10 cellular contexts compared by ENCODE assay signal in the genomic region with DNA sequence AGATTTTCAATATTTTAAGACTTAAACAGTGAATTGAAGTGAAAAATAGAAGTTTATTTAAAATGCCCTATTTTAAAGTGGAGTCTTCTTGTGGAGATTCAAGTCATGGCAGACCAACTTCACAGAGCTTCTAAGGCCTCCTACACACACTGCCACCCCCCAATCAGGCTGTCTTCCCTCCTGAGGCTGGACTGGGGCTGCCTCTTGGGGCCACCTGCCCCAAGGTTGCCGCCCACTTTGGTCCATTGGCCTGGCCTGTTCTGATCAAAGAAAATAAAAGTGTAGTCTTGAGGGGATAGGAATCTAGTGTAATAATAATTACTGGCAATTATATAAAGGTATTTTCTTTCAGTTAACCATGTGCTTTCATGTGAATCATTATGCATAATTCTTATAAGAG. TPM values are rescaled to one million over a fixed set of nuclear protein-coding genes. Genes with fewer than 3 reads are reported as not detected.
DNase-seq lines count a peak whose midpoint lies in the region; ATAC-seq, FAIRE-seq and TF ChIP-seq lines count a peak whose summit lies in the region.
"Had no signal": no experiment of that assay in that cellular context is flagged by ENCODE, and none has a peak within 500 bp of the region (broad histone marks: within the 10 kb centered on the region; RNA-seq: fewer than 3 reads in every experiment).

No MANE protein-coding gene starts in this region.

- peak overlapping the region in 3 of 11 experiments; percentile 91 to 93 (median 92); a peak in 3 of 22 replicates for H3K27ac ChIP-seq in BLaER1 treated with 17β-estradiol and CSF1 and Interleukin-3, amounts not matched to agents 10 nM and 100 nM
- H3K27ac ChIP-seq in KMS-11, result no peak overlapping the region
- H3K27ac ChIP-seq in ectodermal cell (ENCODE audit: insufficient read depth, low read depth, low read length, poor library complexity, severe bottlenecking), result no peak overlapping the region

- no peaks in the 10 kb centered on the region for H3K27me3 ChIP-seq in BLaER1 treated with 17β-estradiol and CSF1 and Interleukin-3, amounts not matched to agents 10 nM and 100 nM
- no peaks in the 10 kb centered on the region for H3K27me3 ChIP-seq in KMS-11 (ENCODE audit: insufficient read depth, low read depth)
- H3K27me3 ChIP-seq in ectodermal cell (ENCODE audit: control insufficient read depth, insufficient read depth, low read length, poor library complexity, severe bottlenecking), result no peaks in the 10 kb centered on the region
- H3K27me3 ChIP-seq in neuron (ENCODE audit: insufficient read depth, low read length), result no peaks in the 10 kb centered on the region

- H3K4me1 ChIP-seq in BLaER1 treated with 17β-estradiol and CSF1 and Interleukin-3, amounts not matched to agents 10 nM and 100 nM, result peaks cover 27 to 52% (median 35%) of the 10 kb centered on the region in 10 experiments
- H3K4me1 ChIP-seq in KMS-11 (ENCODE audit: low read depth, poor library complexity, severe bottlenecking) (peaks cover 31% of the 10 kb centered on the region), ectodermal cell (ENCODE audit: control insufficient read depth, insufficient read depth, low read length) (no peaks in the 10 kb centered on the region), neuron (ENCODE audit: insufficient read depth, low read length) (peaks cover 29% of the 10 kb centered on the region)

- POLR2A ChIA-PET in WTC11 (lab: Charles Lee), result no interaction called here

- peak overlapping the region; percentile 89 to 98 (median 97); a peak in 18 of 20 replicates for H3K4me3 ChIP-seq in BLaER1 treated with 17β-estradiol and CSF1 and Interleukin-3, amounts not matched to agents 10 nM and 100 nM
- H3K4me3 ChIP-seq in KMS-11 (IDR thresholded peaks at IDR 0.05; ENCODE audit: insufficient read depth, low read depth, low read length), result no peak overlapping the region
- peak overlapping the region; percentile 88 for H3K4me3 ChIP-seq in ectodermal cell (ENCODE audit: insufficient read depth, low read depth, low read length)
- peak overlapping the region; percentile 83 for H3K4me3 ChIP-seq in neuron (ENCODE audit: low read length)

- CTCF ChIA-PET in WTC11 (lab: Charles Lee), result no interaction called here

- no peak overlapping the region for H2AFZ ChIP-seq in KMS-11 (ENCODE audit: low read depth)
- no peak overlapping the region for H2AFZ ChIP-seq in neuron (ENCODE audit: low read depth, low read length)

- peak overlapping the region; percentile 91 to 96 (median 94); a peak in 21 of 22 replicates for H3K9ac ChIP-seq in BLaER1 treated with 17β-estradiol and CSF1 and Interleukin-3, amounts not matched to agents 10 nM and 100 nM
- peak overlapping the region; percentile 88; the same call in 1 of the 2 replicates for H3K9ac ChIP-seq in KMS-11

- ATAC-seq in WTC11, result no peak
- no peak for ATAC-seq in natural killer cell treated with Interleukin-12 subunit alpha and Interleukin-12 subunit beta and Interleukin-15 and Interleukin-18, amount 100 ng/mL, for 72 hours
- no peak for ATAC-seq in HG03571 (IDR thresholded peaks at IDR 0.05; ENCODE audit: unreplicated experiment)

- peaks cover 9 to 53% (median 39%) of the 10 kb centered on the region in 11 experiments; a peak in 18 of 22 replicates for H4K20me1 ChIP-seq in BLaER1 treated with 17β-estradiol and CSF1 and Interleukin-3, amounts not matched to agents 10 nM and 100 nM
- H4K20me1 ChIP-seq in KMS-11 (ENCODE audit: insufficient read depth), result no peaks in the 10 kb centered on the region

- H3K4me2 ChIP-seq in BLaER1 treated with 17β-estradiol and CSF1 and Interleukin-3, amounts not matched to agents 10 nM and 100 nM, result peak overlapping the region; percentile 75 to 96 (median 90)
- H3K4me2 ChIP-seq in KMS-11, result peak overlapping the region; percentile 67

- H3K79me2 ChIP-seq in KMS-11 (ENCODE audit: insufficient read depth, low read depth), result peaks cover 61% of the 10 kb centered on the region

- H3K4me1 Mint-ChIP-seq in WTC11, result peaks cover 14% of the 10 kb centered on the region
- H3K4me1 Mint-ChIP-seq in natural killer cell treated with Interleukin-12 subunit alpha and Interleukin-12 subunit beta and Interleukin-15 and Interleukin-18, amount 100 ng/mL, for 72 hours (ENCODE audit: low read depth in 2 of 2), result peaks cover 27 to 32% of the 10 kb centered on the region in 2 donors

- no peak for FAIRE-seq in HTR-8/SVneo (lab: Jason Lieb, UNC)

- DNase-seq in WTC11 (ENCODE audit: low spot score), result no peak
- DNase-seq in natural killer cell treated with Interleukin-12 subunit alpha and Interleukin-12 subunit beta and Interleukin-15 and Interleukin-18, amount 100 ng/mL, for 72 hours (ENCODE audit: low spot score), result no peak
- no peak for DNase-seq in HTR-8/SVneo (ENCODE audit: insufficient read length, low spot score)
- DNase-seq: NCI-H1092 treated with DMSO at 0.1 percent for 48 hours had no signal

- H3K27me3 Mint-ChIP-seq in WTC11 (ENCODE audit: low read depth), result no peaks in the 10 kb centered on the region
- no peaks in the 10 kb centered on the region for H3K27me3 Mint-ChIP-seq in natural killer cell treated with Interleukin-12 subunit alpha and Interleukin-12 subunit beta and Interleukin-15 and Interleukin-18, amount 100 ng/mL, for 72 hours
- H3K27me3 Mint-ChIP-seq: activated CD4-positive, alpha-beta T cell treated with anti-CD3 and anti-CD28 coated beads, Interleukin-2, amount 10 ng/mL, durations not matched to agents 7 days and 5 days had no signal

- no peaks in the 10 kb centered on the region for H3K9me3 Mint-ChIP-seq in WTC11
- H3K9me3 Mint-ChIP-seq in natural killer cell treated with Interleukin-12 subunit alpha and Interleukin-12 subunit beta and Interleukin-15 and Interleukin-18, amount 100 ng/mL, for 72 hours, result no peaks in the 10 kb centered on the region
- H3K9me3 Mint-ChIP-seq: activated CD4-positive, alpha-beta T cell treated with anti-CD3 and anti-CD28 coated beads, Interleukin-2, amount 10 ng/mL, durations not matched to agents 7 days and 5 days had no signal

- no peak overlapping the region for H3K4me3 Mint-ChIP-seq in WTC11
- H3K4me3 Mint-ChIP-seq in natural killer cell treated with Interleukin-12 subunit alpha and Interleukin-12 subunit beta and Interleukin-15 and Interleukin-18, amount 100 ng/mL, for 72 hours, result no peak overlapping the region
- H3K4me3 Mint-ChIP-seq: activated CD4-positive, alpha-beta T cell treated with anti-CD3 and anti-CD28 coated beads, Interleukin-2, amount 10 ng/mL, durations not matched to agents 7 days and 5 days had no signal

- TF ChIP-seq CTCF in KMS-11 (conservative IDR thresholded peaks at IDR 0.05; ENCODE audit: low read depth, low read length), result no peak
- TF ChIP-seq CTCF in WTC11 (IDR thresholded peaks at IDR 0.05), result no peak

- no peaks in the 10 kb centered on the region for H3K9me3 ChIP-seq in BLaER1 treated with 17β-estradiol and CSF1 and Interleukin-3, amounts not matched to agents 10 nM and 100 nM (replicated peaks in 1 of 11)
- H3K9me3 ChIP-seq in ectodermal cell (ENCODE audit: control insufficient read depth, low read length), result no peaks in the 10 kb centered on the region
- no peaks in the 10 kb centered on the region for H3K9me3 ChIP-seq in neuron (ENCODE audit: low read length)

- H3K27ac Mint-ChIP-seq in WTC11, result no peak overlapping the region
- H3K27ac Mint-ChIP-seq in natural killer cell treated with Interleukin-12 subunit alpha and Interleukin-12 subunit beta and Interleukin-15 and Interleukin-18, amount 100 ng/mL, for 72 hours, result no peak overlapping the region
- H3K27ac Mint-ChIP-seq: activated CD4-positive, alpha-beta T cell treated with anti-CD3 and anti-CD28 coated beads, Interleukin-2, amount 10 ng/mL, durations not matched to agents 7 days and 5 days had no signal

- 86 to 100% methylated on average over 1 of the region's 1 CpG for WGBS in ectodermal cell, 2 experiments

- H3K36me3 ChIP-seq in BLaER1 treated with 17β-estradiol and CSF1 and Interleukin-3, amounts not matched to agents 10 nM and 100 nM, result peaks cover 15 to 35% (median 21%) of the 10 kb centered on the region in 11 experiments
- no peaks in the 10 kb centered on the region for H3K36me3 ChIP-seq in KMS-11 (ENCODE audit: insufficient read depth)
- peaks cover 9% of the 10 kb centered on the region for H3K36me3 ChIP-seq in ectodermal cell (ENCODE audit: control insufficient read depth, insufficient read depth, low read length)
- peaks cover 12% of the 10 kb centered on the region for H3K36me3 ChIP-seq in neuron (ENCODE audit: insufficient read depth, low read length)

- peaks cover 1% of the 10 kb centered on the region; the same call in 1 of the 2 replicates for H3K36me3 Mint-ChIP-seq in WTC11
- peaks cover 13% of the 10 kb centered on the region for H3K36me3 Mint-ChIP-seq in natural killer cell treated with Interleukin-12 subunit alpha and Interleukin-12 subunit beta and Interleukin-15 and Interleukin-18, amount 100 ng/mL, for 72 hours

TF ChIP-seq in WTC11, 78 proteins besides CTCF, POLR2A, EP300 and RAD21 (continues in another document):
- TF ChIP-seq GTF2I (CRISPR knock-in tag; conservative IDR thresholded peaks at IDR 0.05) (no peak), ZNF121 (CRISPR knock-in tag; IDR thresholded peaks at IDR 0.05) (no peak), ZNF423 (CRISPR knock-in tag; IDR thresholded peaks at IDR 0.05) (no peak)
- TF ChIP-seq, protein P1, sequence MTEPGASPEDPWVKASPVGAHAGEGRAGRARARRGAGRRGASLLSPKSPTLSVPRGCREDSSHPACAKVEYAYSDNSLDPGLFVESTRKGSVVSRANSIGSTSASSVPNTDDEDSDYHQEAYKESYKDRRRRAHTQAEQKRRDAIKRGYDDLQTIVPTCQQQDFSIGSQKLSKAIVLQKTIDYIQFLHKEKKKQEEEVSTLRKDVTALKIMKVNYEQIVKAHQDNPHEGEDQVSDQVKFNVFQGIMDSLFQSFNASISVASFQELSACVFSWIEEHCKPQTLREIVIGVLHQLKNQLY (CRISPR knock-in tag; IDR thresholded peaks at IDR 0.05), result no peak

RNA-seq across cellular contexts. Expression of a gene that starts 1.3 kb away (rescaled TPM):
- 59.4 TPM for polyA plus RNA-seq in ectodermal cell (2013, experiment 1 of 4)
- polyA plus RNA-seq in ectodermal cell (2013, experiment 2 of 4), result 53.3 TPM
- polyA plus RNA-seq in ectodermal cell (2013, experiment 3 of 4), result 38.4 TPM
- 44.5 TPM for polyA plus RNA-seq in ectodermal cell (2013, experiment 4 of 4)
- total RNA-seq in WTC11 (2021), result 36.1 to 39.7 TPM (median 37.1 TPM) in 3 replicates
- total RNA-seq in natural killer cell treated with Interleukin-12 subunit alpha and Interleukin-12 subunit beta and Interleukin-15 and Interleukin-18, amount 100 ng/mL, for 72 hours, result 10 to 100 TPM; 50.6 to 55.9 TPM

RNA-seq across cellular contexts. Expression of a gene that starts 1.4 kb away (rescaled TPM):
- 43.1 TPM for polyA plus RNA-seq in ectodermal cell (2013, experiment 1 of 4)
- polyA plus RNA-seq in ectodermal cell (2013, experiment 2 of 4), result 45.8 TPM
- 42.8 TPM for polyA plus RNA-seq in ectodermal cell (2013, experiment 3 of 4)
- polyA plus RNA-seq in ectodermal cell (2013, experiment 4 of 4), result 38.0 TPM
- 34.1 to 40.3 TPM (median 35.3 TPM) in 3 replicates for total RNA-seq in WTC11 (2021)
- total RNA-seq in natural killer cell treated with Interleukin-12 subunit alpha and Interleukin-12 subunit beta and Interleukin-15 and Interleukin-18, amount 100 ng/mL, for 72 hours, result 10 to 100 TPM; 67.3 to 83.3 TPM

RNA-seq across cellular contexts. Expression of a gene that starts 23.2 kb away (rescaled TPM):
- 0.98 TPM for polyA plus RNA-seq in ectodermal cell (2013, experiment 1 of 4)
- polyA plus RNA-seq in ectodermal cell (2013, experiment 2 of 4), result 1.2 TPM
- polyA plus RNA-seq in ectodermal cell (2013, experiment 3 of 4), result 2.7 TPM
- polyA plus RNA-seq in ectodermal cell (2013, experiment 4 of 4), result 2.1 TPM
- total RNA-seq in WTC11 (2021), result 0.46 to 1.2 TPM (median 0.76 TPM) in 3 replicates
- under 1 TPM in 1 of 2 donors, not detected in 1; 0.61 TPM for total RNA-seq in natural killer cell treated with Interleukin-12 subunit alpha and Interleukin-12 subunit beta and Interleukin-15 and Interleukin-18, amount 100 ng/mL, for 72 hours
